In genomic region chrX:17738737-17739535, GRCh38 we compare ENCODE assay signal across 9 cellular contexts. TPM values are rescaled to one million over a fixed set of nuclear protein-coding genes. Genes with fewer than 3 reads are reported as not detected.
DNase-seq lines count a peak whose midpoint lies in the region; ATAC-seq and TF ChIP-seq lines count a peak whose summit lies in the region.
"Had no signal": no experiment of that assay in that cellular context is flagged by ENCODE, and none has a peak within 500 bp of the region (broad histone marks: within the 10 kb centered on the region; RNA-seq: fewer than 3 reads in every experiment).

No MANE protein-coding gene starts in this region.

- no peak overlapping the region for H4K8ac ChIP-seq in neuronal stem cell (ENCODE audit: low read depth, low read length)

- H3K23ac ChIP-seq in neuronal stem cell (ENCODE audit: low read depth, low read length, poor library complexity): no peak overlapping the region

- no peak for DNase-seq in NT2/D1 (ENCODE audit: low read depth, low spot score)
- no peak for DNase-seq in effector memory CD8-positive, alpha-beta T cell
- DNase-seq in neuronal stem cell (ENCODE audit: low spot score): no peak
- DNase-seq in G401 (ENCODE audit: low spot score): no peak
- DNase-seq in GOT3 (lab: John Stamatoyannopoulos, UW): no peak
- no peak for DNase-seq in substantia nigra (lab: John Stamatoyannopoulos, UW)

- WGBS in neuronal stem cell (ENCODE audit: extremely low coverage in 2 of 2, insufficient read length in 2 of 2, insufficient replicate concordance in 1 of 2), 2 donors: no CpG with 5 or more reads among the region's 6 CpGs

- H3K4me1 Mint-ChIP-seq in effector memory CD8-positive, alpha-beta T cell (ENCODE audit: low read depth in 2 of 2): peaks cover 14 to 16% of the 10 kb centered on the region in 2 donors

- peak overlapping the region; percentile 54 for H3K4me2 ChIP-seq in neuronal stem cell (ENCODE audit: insufficient read depth, low read length, poor library complexity, severe bottlenecking)

- peaks cover 6% of the 10 kb centered on the region for H3K36me3 Mint-ChIP-seq in effector memory CD8-positive, alpha-beta T cell (ENCODE audit: insufficient read depth)

- H3K27me3 ChIP-seq in NT2/D1 (ENCODE audit: insufficient read depth, insufficient read length) (peaks cover 6% of the 10 kb centered on the region), neuronal stem cell (ENCODE audit: control insufficient read depth in 3 of 3, insufficient read depth in 3 of 3, low read depth in 1 of 3, low read length in 3 of 3) (no peaks in the 10 kb centered on the region)

- H3K4ac ChIP-seq in neuronal stem cell (ENCODE audit: low read length): no peak overlapping the region

- peak overlapping the region; percentile 92 for H3K27ac ChIP-seq in C4-2B
- H3K27ac ChIP-seq in neuronal stem cell (replicated peaks; ENCODE audit: low read length): no peak overlapping the region
- no peak overlapping the region for H3K27ac ChIP-seq in substantia nigra (ENCODE audit: low read depth, low read length, poor library complexity, severe bottlenecking)

- peak overlapping the region; percentile 79 for H3K4me3 ChIP-seq in NT2/D1 (ENCODE audit: insufficient read length, low read depth)
- peak overlapping the region in 1 of 2 donors; percentile 86 for H3K4me3 ChIP-seq in neuronal stem cell (ENCODE audit: low read length in 2 of 2)
- H3K4me3 ChIP-seq: K562 had no signal

- H3K27me3 Mint-ChIP-seq in effector memory CD8-positive, alpha-beta T cell: peaks cover 6 to 23% of the 10 kb centered on the region in 2 donors

- H2BK120ac ChIP-seq in neuronal stem cell (ENCODE audit: low read depth, low read length): no peak overlapping the region

- H3K18ac ChIP-seq in neuronal stem cell (ENCODE audit: low read length): no peak overlapping the region

- H2BK5ac ChIP-seq in neuronal stem cell (ENCODE audit: low read length): no peak overlapping the region

- in situ Hi-C loops in G401 (cut with HindIII; ENCODE audit: low sequenced_read_pairs): no loop called here

- no peaks in the 10 kb centered on the region for H3K9me3 Mint-ChIP-seq in effector memory CD8-positive, alpha-beta T cell

- H3K9ac ChIP-seq in NT2/D1 (ENCODE audit: insufficient read length, low read depth) (peak overlapping the region; percentile 8), neuronal stem cell (ENCODE audit: low read depth, low read length, poor library complexity) (no peak overlapping the region)

- H2BK12ac ChIP-seq in neuronal stem cell (ENCODE audit: low read length): no peak overlapping the region

- H3K9me3 ChIP-seq in NT2/D1 (ENCODE audit: insufficient read depth, low read length) (no peaks in the 10 kb centered on the region), neuronal stem cell (replicated peaks in 1 of 2; ENCODE audit: control insufficient read depth in 2 of 2, insufficient read depth in 1 of 2, low read depth in 1 of 2, low read length in 2 of 2) (no peaks in the 10 kb centered on the region)

- no peak overlapping the region for H3K14ac ChIP-seq in neuronal stem cell (ENCODE audit: low read length)

- H2AFZ ChIP-seq in neuronal stem cell (ENCODE audit: low read length): peak overlapping the region; percentile 85

- H3K27ac Mint-ChIP-seq in effector memory CD8-positive, alpha-beta T cell: peak overlapping the region in 1 of 2 donors; percentile 58

- H2BK15ac ChIP-seq in neuronal stem cell (ENCODE audit: low read length): no peak overlapping the region

- TF ChIP-seq CTCF in C4-2B (conservative IDR thresholded peaks at IDR 0.05): no peak

- no peak overlapping the region for H2AK5ac ChIP-seq in neuronal stem cell (ENCODE audit: low read depth, low read length)

- peaks cover 2% of the 10 kb centered on the region for H3K79me1 ChIP-seq in neuronal stem cell (ENCODE audit: low read depth, low read length)

- H4K91ac ChIP-seq in neuronal stem cell (ENCODE audit: low read depth, low read length, poor library complexity): no peak overlapping the region

- H3K36me3 ChIP-seq in NT2/D1 (ENCODE audit: insufficient read depth, insufficient read length, low read length): no peaks in the 10 kb centered on the region
- no peaks in the 10 kb centered on the region for H3K36me3 ChIP-seq in neuronal stem cell (replicated peaks in 1 of 2; ENCODE audit: control insufficient read depth in 2 of 2, insufficient read depth in 2 of 2, low read length in 2 of 2)

- H3K4me3 Mint-ChIP-seq in effector memory CD8-positive, alpha-beta T cell: peak overlapping the region; percentile 85 to 86

- ATAC-seq in effector memory CD8-positive, alpha-beta T cell (replicated peaks): peak; percentile 21
- no peak for ATAC-seq in GM18858 (IDR thresholded peaks at IDR 0.05; ENCODE audit: unreplicated experiment)
- ATAC-seq: K562 had no signal

- H3K4me1 ChIP-seq in NT2/D1 (ENCODE audit: insufficient read depth, insufficient read length) (no peaks in the 10 kb centered on the region), neuronal stem cell (ENCODE audit: control insufficient read depth in 2 of 2, insufficient read depth in 1 of 2, low read depth in 1 of 2, low read length in 2 of 2) (peaks cover 3 to 13% of the 10 kb centered on the region in 2 donors)

RNA-seq across cellular contexts. Expression of gene SCML1, which starts 1.6 kb away (rescaled TPM):
- 15.4 TPM for polyA plus RNA-seq in neuronal stem cell (2013, experiment 1 of 2)
- 15.7 TPM for polyA plus RNA-seq in neuronal stem cell (2013, experiment 2 of 2)
- 0.03 TPM in 1 of 2 replicates, not detected in the other for total RNA-seq in G401 (2014; rRNA removed; shearing (Covaris generic))
